ENCODE assay signal across 10 cellular contexts in genomic region chr17:43399839-43400328, GRCh38. TPM values are rescaled to one million over a fixed set of nuclear protein-coding genes. Genes with fewer than 3 reads are reported as not detected.
DNase-seq lines count a peak whose midpoint lies in the region; TF ChIP-seq lines count a peak whose summit lies in the region.
"Had no signal": no experiment of that assay in that cellular context is flagged by ENCODE, and none has a peak within 500 bp of the region (broad histone marks: within the 10 kb centered on the region; RNA-seq: fewer than 3 reads in every experiment).

No MANE protein-coding gene starts in this region.

- no peak for TF ChIP-seq POLR2A in sigmoid colon (IDR thresholded peaks at IDR 0.05)

- no peaks in the 10 kb centered on the region for H4K20me1 ChIP-seq in H9 (ENCODE audit: control insufficient read depth, insufficient read depth, insufficient read length)

- TF ChIP-seq CTCF in H9 (conservative IDR thresholded peaks at IDR 0.05) (no peak), left ventricle myocardium inferior (IDR thresholded peaks at IDR 0.05; ENCODE audit: borderline replicate concordance) (no peak), sigmoid colon (IDR thresholded peaks at IDR 0.05) (no peak)

- no peak overlapping the region for H2BK12ac ChIP-seq in H9 (ENCODE audit: insufficient read length, low read depth, low read length)

- no peak overlapping the region for H3K14ac ChIP-seq in H9 (ENCODE audit: insufficient read depth, low read length)

- no peak for DNase-seq in H9
- no peak for DNase-seq in activated T-helper 1 cell treated with anti-CD3 and anti-CD28 coated beads, Interleukin-12 subunit alpha, Interleukin-12 subunit beta, Interleukin-2, Interleukin-4 antibody, amounts not matched to agents 30 ng/mL and 10 ng/mL and 1 ng/mL, durations not matched to agents 14 hours and 24 hours and 36 hours (ENCODE audit: low spot score)
- no peak for DNase-seq in left ventricle myocardium inferior
- peak; percentile 75 for DNase-seq in sigmoid colon
- no peak for DNase-seq in NCI-H1105 (lab: John Stamatoyannopoulos, UW)
- no peak for DNase-seq in hepatic stellate cell (ENCODE audit: low spot score)
- DNase-seq in mesenteric fat pad (ENCODE audit: low spot score) = no peak
- no peak for DNase-seq in NCI-H2107 treated with DMSO at 0.1 percent for 48 hours (lab: John Stamatoyannopoulos, UW; ENCODE audit: unreplicated experiment)
- DNase-seq: NCI-H1436; stimulated activated CD4-positive, alpha-beta T cell treated with anti-CD3 and anti-CD28 coated beads, Interleukin-2, amount 100 ng/mL, for 24 hours had no signal

- H3K9me3 Mint-ChIP-seq in H9 = no peaks in the 10 kb centered on the region; a peak in 1 of 5 replicates
- H3K9me3 Mint-ChIP-seq in activated T-helper 1 cell treated with anti-CD3 and anti-CD28 coated beads, Interleukin-12 subunit alpha, Interleukin-12 subunit beta, Interleukin-2, Interleukin-4 antibody, amounts not matched to agents 30 ng/mL and 10 ng/mL and 1 ng/mL, durations not matched to agents 14 hours and 24 hours and 36 hours = no peaks in the 10 kb centered on the region

- H3K27ac ChIP-seq in H9 (ENCODE audit: insufficient read length, low read depth, low read length) (no peak overlapping the region), left ventricle myocardium inferior (replicated peaks) (peak overlapping the region; percentile 83), sigmoid colon (peak overlapping the region; percentile 90 to 96 (median 94))

- no peak overlapping the region for H2BK15ac ChIP-seq in H9 (ENCODE audit: low read depth, low read length)

- peak overlapping the region; percentile 87 to 95 for H3K4me3 Mint-ChIP-seq in H9
- peak overlapping the region; percentile 92 for H3K4me3 Mint-ChIP-seq in activated T-helper 1 cell treated with anti-CD3 and anti-CD28 coated beads, Interleukin-12 subunit alpha, Interleukin-12 subunit beta, Interleukin-2, Interleukin-4 antibody, amounts not matched to agents 30 ng/mL and 10 ng/mL and 1 ng/mL, durations not matched to agents 14 hours and 24 hours and 36 hours

- H3K4ac ChIP-seq in H9 (ENCODE audit: low read depth, low read length) = no peak overlapping the region

- H4K5ac ChIP-seq in H9 (ENCODE audit: insufficient read length, low read depth, low read length) = no peak overlapping the region

- peaks cover 0 to 14% (median 0%) of the 10 kb centered on the region in 3 experiments; a peak in 4 of 7 replicates for H3K36me3 Mint-ChIP-seq in H9 (ENCODE audit: insufficient read depth in 1 of 3, low read depth in 3 of 3)
- no peaks in the 10 kb centered on the region for H3K36me3 Mint-ChIP-seq in activated T-helper 1 cell treated with anti-CD3 and anti-CD28 coated beads, Interleukin-12 subunit alpha, Interleukin-12 subunit beta, Interleukin-2, Interleukin-4 antibody, amounts not matched to agents 30 ng/mL and 10 ng/mL and 1 ng/mL, durations not matched to agents 14 hours and 24 hours and 36 hours (ENCODE audit: low read depth)

- no peak overlapping the region for H2BK5ac ChIP-seq in H9 (ENCODE audit: insufficient read length, low read length)

- intact Hi-C loops in activated T-helper 1 cell treated with anti-CD3 and anti-CD28 coated beads, Interleukin-12 subunit alpha, Interleukin-12 subunit beta, Interleukin-2, Interleukin-4 antibody, amounts not matched to agents 30 ng/mL and 10 ng/mL and 1 ng/mL, durations not matched to agents 14 hours and 24 hours and 36 hours (cut with micrococcal nuclease) = no loop called here
- intact Hi-C loops in left ventricle myocardium inferior (cut with micrococcal nuclease) (no loop called here), sigmoid colon (cut with DNase I) (loop anchor here (2.0 to 10.0 kb wide), 2 partner anchors 17 to 505 kb away; partner anchors contain the start of gene MPP2)

- no peak overlapping the region for H3K9ac ChIP-seq in H9 (ENCODE audit: extremely low read depth, insufficient read length, low read length)

- H3K56ac ChIP-seq in H9 (ENCODE audit: insufficient read length, low read depth, low read length) = no peak overlapping the region

- peaks cover 7 to 28% of the 10 kb centered on the region in 2 experiments for H3K4me1 Mint-ChIP-seq in H9
- peaks cover 36% of the 10 kb centered on the region for H3K4me1 Mint-ChIP-seq in activated T-helper 1 cell treated with anti-CD3 and anti-CD28 coated beads, Interleukin-12 subunit alpha, Interleukin-12 subunit beta, Interleukin-2, Interleukin-4 antibody, amounts not matched to agents 30 ng/mL and 10 ng/mL and 1 ng/mL, durations not matched to agents 14 hours and 24 hours and 36 hours (ENCODE audit: low read depth)

- H3K18ac ChIP-seq in H9 (ENCODE audit: insufficient read length, low read depth, low read length) = no peak overlapping the region

- no peak overlapping the region for H4K8ac ChIP-seq in H9 (replicated peaks; ENCODE audit: insufficient read length, low read depth, low read length)

- peak overlapping the region; percentile 84 for H3K4me3 ChIP-seq in left ventricle myocardium inferior
- peak overlapping the region; percentile 69 to 90 (median 74) for H3K4me3 ChIP-seq in sigmoid colon

- no peaks in the 10 kb centered on the region for H3K27me3 ChIP-seq in H9 (ENCODE audit: insufficient read depth, low read length)
- H3K27me3 ChIP-seq in left ventricle myocardium inferior (ENCODE audit: low read depth) = no peaks in the 10 kb centered on the region
- no peaks in the 10 kb centered on the region for H3K27me3 ChIP-seq in sigmoid colon

- H3K27ac Mint-ChIP-seq in H9 = peak overlapping the region in 1 of 3 experiments; percentile 17; a peak in 2 of 7 replicates
- H3K27ac Mint-ChIP-seq in activated T-helper 1 cell treated with anti-CD3 and anti-CD28 coated beads, Interleukin-12 subunit alpha, Interleukin-12 subunit beta, Interleukin-2, Interleukin-4 antibody, amounts not matched to agents 30 ng/mL and 10 ng/mL and 1 ng/mL, durations not matched to agents 14 hours and 24 hours and 36 hours = peak overlapping the region; percentile 29

- H2BK120ac ChIP-seq in H9 (ENCODE audit: low read depth, low read length, poor library complexity, severe bottlenecking) = no peak overlapping the region

- TF ChIP-seq EP300 in sigmoid colon (IDR thresholded peaks at IDR 0.05) = no peak

- no peak overlapping the region for H4K91ac ChIP-seq in H9 (ENCODE audit: insufficient read length, low read depth, low read length)

- H2AFZ ChIP-seq in H9 (ENCODE audit: low read length) = no peak overlapping the region

- H3K36me3 ChIP-seq in left ventricle myocardium inferior (no peaks in the 10 kb centered on the region), sigmoid colon (peaks cover 0 to 7% (median 2%) of the 10 kb centered on the region in 4 donors)

- H3K9me3 ChIP-seq in H9 (ENCODE audit: control insufficient read depth, low read depth, low read length) (no peaks in the 10 kb centered on the region), left ventricle myocardium inferior (replicated peaks) (no peaks in the 10 kb centered on the region), sigmoid colon (no peaks in the 10 kb centered on the region)

- H3K23ac ChIP-seq in H9 (ENCODE audit: insufficient read length, low read depth, low read length) = no peak overlapping the region

- WGBS in H9 (ENCODE audit: extremely low coverage, insufficient read length, low lambda C conversion rate) = no CpG with 5 or more reads among the region's 28 CpGs
- WGBS in sigmoid colon, 2 donors = 89 to 90% methylated on average over 28 of the region's 28 CpGs

- H3T11ph ChIP-seq in H9 (ENCODE audit: low read length) = no peak overlapping the region

- no peaks in the 10 kb centered on the region for H3K79me2 ChIP-seq in H9 (ENCODE audit: insufficient read depth, low read length)

- no peaks in the 10 kb centered on the region; the same call in 1 of the 2 replicates for H3K27me3 Mint-ChIP-seq in H9 (ENCODE audit: low read depth)
- H3K27me3 Mint-ChIP-seq in activated T-helper 1 cell treated with anti-CD3 and anti-CD28 coated beads, Interleukin-12 subunit alpha, Interleukin-12 subunit beta, Interleukin-2, Interleukin-4 antibody, amounts not matched to agents 30 ng/mL and 10 ng/mL and 1 ng/mL, durations not matched to agents 14 hours and 24 hours and 36 hours (ENCODE audit: insufficient read depth) = peaks cover 3% of the 10 kb centered on the region

- H3K79me1 ChIP-seq in H9 (ENCODE audit: insufficient read depth, low read depth, low read length, poor library complexity, severe bottlenecking) = no peaks in the 10 kb centered on the region

- H3K4me2 ChIP-seq in H9 (ENCODE audit: insufficient read depth, insufficient read length, low read length) = peak overlapping the region; percentile 60

- no peaks in the 10 kb centered on the region; the same call in 1 of the 2 replicates for H3K4me1 ChIP-seq in H9 (ENCODE audit: insufficient read depth, low read length)
- H3K4me1 ChIP-seq in left ventricle myocardium inferior = peaks cover 67% of the 10 kb centered on the region
- H3K4me1 ChIP-seq in sigmoid colon = peaks cover 6 to 52% (median 39%) of the 10 kb centered on the region in 4 donors

- no peak overlapping the region for H2AK5ac ChIP-seq in H9 (ENCODE audit: insufficient read length, low read length)

- H3K23me2 ChIP-seq in H9 (ENCODE audit: insufficient read length, low read depth, low read length, poor library complexity, severe bottlenecking) = peaks cover 4% of the 10 kb centered on the region

- no peak overlapping the region for H2BK20ac ChIP-seq in H9 (ENCODE audit: low read depth, low read length, poor library complexity, severe bottlenecking)

RNA-seq across cellular contexts. Expression of gene ARL4D, which starts 1.1 kb away (rescaled TPM):
- total RNA-seq in H9 (2021) = 6.2 and 6.4 TPM in 2 replicates
- total RNA-seq in activated T-helper 1 cell treated with anti-CD3 and anti-CD28 coated beads, Interleukin-12 subunit alpha, Interleukin-12 subunit beta, Interleukin-2, Interleukin-4 antibody, amounts not matched to agents 30 ng/mL and 10 ng/mL and 1 ng/mL, durations not matched to agents 14 hours and 24 hours and 36 hours = 3.2 and 4.0 TPM in 2 replicates
- 7.1 TPM for total RNA-seq in left ventricle myocardium inferior
- 10 to 100 TPM; 18.6 to 52.1 (median 31.4) TPM for total RNA-seq in sigmoid colon
- polyA plus RNA-seq in sigmoid colon = 1 to 10 TPM; 1.4 to 8.9 (median 4.8) TPM
- total RNA-seq in mesenteric fat pad = 18.0 TPM
